ENCODE assay signal across 19 cellular contexts in the genomic region with DNA sequence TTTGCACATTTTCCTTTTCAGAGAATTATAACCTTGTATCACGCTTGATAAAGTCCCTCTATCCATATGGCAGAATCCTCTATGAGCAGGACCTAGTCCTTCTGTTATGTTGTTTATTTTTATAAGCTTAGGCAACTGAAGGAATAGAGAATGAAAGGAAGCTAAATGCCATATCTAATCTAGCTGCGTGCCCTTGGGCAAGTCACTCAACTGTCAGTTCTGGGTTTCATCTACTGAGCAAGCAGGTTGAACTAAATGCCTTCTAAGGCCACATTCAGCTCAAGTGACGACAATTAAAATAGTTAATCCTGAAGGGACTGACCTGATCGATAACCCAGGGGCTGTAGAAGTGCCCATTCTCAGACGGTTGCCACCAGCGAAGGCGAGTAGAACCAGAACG.
"Had no signal": no experiment of that assay in that cellular context is flagged by ENCODE, and none has a peak within 500 bp of the region (broad histone marks: within the 10 kb centered on the region; RNA-seq: fewer than 3 reads in every experiment).

No MANE protein-coding gene starts in this region.

- FAIRE-seq: frontal cortex, keratinocyte, small intestine had no signal

- H3K36me3 ChIP-seq: left lung, lower lobe of right lung, ovary, right lobe of liver, tibial artery had no signal

- H3K4me1 ChIP-seq: left lung, lower lobe of right lung, psoas muscle, right lobe of liver, testis had no signal

- DNase-seq: cortex of kidney; effector CD4-positive, alpha-beta T cell; left lung; lower lobe of right lung; natural killer cell; occipital lobe; ovary; psoas muscle; right lobe of liver; small intestine; stimulated activated CD4-positive, alpha-beta T cell treated with anti-CD3 and anti-CD28 coated beads, Interleukin-1b, Interleukin-23, amount 100 ng/mL, for 48 hours; stimulated activated CD4-positive, alpha-beta T cell treated with anti-CD3 and anti-CD28 coated beads, Interleukin-4, amount 100 ng/mL, for 1 hour; stimulated activated CD8-positive, alpha-beta memory T cell treated with anti-CD3 and anti-CD28 coated beads, Interleukin-4, amount 100 ng/mL, for 48 hours; stimulated activated naive CD4-positive, alpha-beta T cell; stimulated activated naive CD8-positive, alpha-beta T cell treated with anti-CD3 and anti-CD28 coated beads, Interleukin-15, amount 100 ng/mL, for 72 hours; testis; tibial artery had no signal

- ATAC-seq: left lung; lower lobe of right lung; natural killer cell; psoas muscle; right lobe of liver; stimulated activated naive CD8-positive, alpha-beta T cell treated with anti-CD3 and anti-CD28 coated beads, Interleukin-15, amount 100 ng/mL, for 72 hours had no signal

- H3K27ac ChIP-seq: left lung, lower lobe of right lung, ovary, psoas muscle, right lobe of liver, testis had no signal

- H3K4me3 ChIP-seq: left lung, lower lobe of right lung, ovary, psoas muscle, right lobe of liver, testis, tibial artery had no signal

- H3K9me3 ChIP-seq: left lung, lower lobe of right lung, ovary, psoas muscle, right lobe of liver, testis, tibial artery had no signal

- H3K27me3 ChIP-seq: left lung, ovary, right lobe of liver, testis, tibial artery had no signal
